10 cellular contexts compared by ENCODE assay signal in genomic region chr17:19175410-19175809, GRCh38. TPM values are rescaled to one million over a fixed set of nuclear protein-coding genes. Genes with fewer than 3 reads are reported as not detected.
DNase-seq lines count a peak whose midpoint lies in the region; ATAC-seq and TF ChIP-seq lines count a peak whose summit lies in the region.
"Not testable (repeated sequence)": the region's sequence is repeated elsewhere in the genome, so short reads cannot be mapped to it uniquely, and the experiment has no call there.
"Had no signal": no experiment of that assay in that cellular context is flagged by ENCODE, and none has a peak within 500 bp of the region (broad histone marks: within the 10 kb centered on the region; RNA-seq: fewer than 3 reads in every experiment).

No MANE protein-coding gene starts in this region.

- H3K9me3 Mint-ChIP-seq in activated naive CD8-positive, alpha-beta T cell treated with anti-CD3 and anti-CD28 coated beads, Interleukin-2, amount 50 U/mL, for 24 hours = not testable (repeated sequence)

- not testable (repeated sequence) for TF ChIP-seq CTCF in RWPE2 (IDR thresholded peaks at IDR 0.05; ENCODE audit: poor library complexity, severe bottlenecking); psoas muscle (IDR thresholded peaks at IDR 0.05)

- not testable (repeated sequence) for H3K27ac ChIP-seq in RWPE2 (ENCODE audit: poor library complexity, severe bottlenecking); psoas muscle

- H3K4me1 ChIP-seq in RWPE2 (ENCODE audit: insufficient read depth, poor library complexity, severe bottlenecking); psoas muscle: not testable (repeated sequence)

- H3K27me3 Mint-ChIP-seq in activated naive CD8-positive, alpha-beta T cell treated with anti-CD3 and anti-CD28 coated beads, Interleukin-2, amount 50 U/mL, for 24 hours = not testable (repeated sequence)

- H3K27ac Mint-ChIP-seq in activated naive CD8-positive, alpha-beta T cell treated with anti-CD3 and anti-CD28 coated beads, Interleukin-2, amount 50 U/mL, for 24 hours = not testable (repeated sequence)

- intact Hi-C loops in left colon (cut with DNase I, micrococcal nuclease); psoas muscle (cut with DNase I): not testable (repeated sequence)

- not testable (repeated sequence) for H3K9me3 ChIP-seq in RWPE2 (ENCODE audit: severe bottlenecking); psoas muscle

- H3K4me1 Mint-ChIP-seq in activated naive CD8-positive, alpha-beta T cell treated with anti-CD3 and anti-CD28 coated beads, Interleukin-2, amount 50 U/mL, for 24 hours = not testable (repeated sequence)

- not testable (repeated sequence) for H3K4me3 ChIP-seq in RWPE2 (ENCODE audit: severe bottlenecking); psoas muscle

- ATAC-seq in GM18867 (IDR thresholded peaks at IDR 0.05; ENCODE audit: unreplicated experiment) (peak; percentile 84), GM21576 (IDR thresholded peaks at IDR 0.05; ENCODE audit: unreplicated experiment) (peak; percentile 64), HG03025 (IDR thresholded peaks at IDR 0.05; ENCODE audit: low FRiP score, unreplicated experiment) (peak; percentile 47), RWPE2 (ENCODE audit: low read depth) (peak; percentile 97), left colon (peak; percentile 94), psoas muscle (peak; percentile 96 to 99 (median 96))
- peak; percentile 96 for ATAC-seq in activated naive CD8-positive, alpha-beta T cell treated with anti-CD3 and anti-CD28 coated beads, Interleukin-2, amount 50 U/mL, for 24 hours

- H3K36me3 ChIP-seq in RWPE2 (ENCODE audit: low read depth); psoas muscle (ENCODE audit: insufficient read depth in 1 of 2, low read depth in 1 of 2): not testable (repeated sequence)

- H3K36me3 Mint-ChIP-seq in activated naive CD8-positive, alpha-beta T cell treated with anti-CD3 and anti-CD28 coated beads, Interleukin-2, amount 50 U/mL, for 24 hours (ENCODE audit: low read depth) = not testable (repeated sequence)

- H3K4me3 Mint-ChIP-seq in activated naive CD8-positive, alpha-beta T cell treated with anti-CD3 and anti-CD28 coated beads, Interleukin-2, amount 50 U/mL, for 24 hours = not testable (repeated sequence)

- not testable (repeated sequence) for DNase-seq in RWPE2 (ENCODE audit: low spot score); activated naive CD8-positive, alpha-beta T cell treated with anti-CD3 and anti-CD28 coated beads, Interleukin-2, amount 50 U/mL, for 24 hours; left colon; psoas muscle

- no CpG with 5 or more reads among the region's 20 CpGs for WGBS in psoas muscle, 3 donors

- H3K27me3 ChIP-seq in RWPE2 (ENCODE audit: insufficient read depth, poor library complexity, severe bottlenecking); psoas muscle (ENCODE audit: insufficient read depth in 3 of 3, low read length in 2 of 3): not testable (repeated sequence)

RNA-seq across cellular contexts. Expression of gene GRAPL, which starts 48.0 kb away (rescaled TPM):
- 1 to 10 TPM; 1.4 to 1.8 TPM for total RNA-seq in left colon
- total RNA-seq in psoas muscle = 1 to 10 TPM in 1 of 4 donors, under 1 TPM in 1, not detected in 2; 0.90 to 1.5 TPM
- polyA plus RNA-seq in psoas muscle = under 1 TPM; 0.34 to 0.74 (median 0.35) TPM
- total RNA-seq: chondrocyte, HT-29, occipital lobe had no signal

Comparison
In these comparisons a context has a peak if more than half of its experiments do, and no peak if none do; other contexts are left out.
1. ATAC-seq: peak in every context shown above with its lines; median percentile 97 in RWPE2; 96 in psoas muscle; 96 in activated naive CD8-positive, alpha-beta T cell treated with anti-CD3 and anti-CD28 coated beads, Interleukin-2, amount 50 U/mL, for 24 hours; 94 in left colon; 84 in GM18867; 64 in GM21576; 47 in HG03025.